In genomic region chr9:74951725-74952151, GRCh38 we compare ENCODE assay signal across 8 cellular contexts. TPM values are rescaled to one million over a fixed set of nuclear protein-coding genes. Genes with fewer than 3 reads are reported as not detected.
A peak's percentile ranks its signal among the peaks of the same experiment; 100 is the strongest.
DNase-seq lines count a peak whose midpoint lies in the region; ATAC-seq and TF ChIP-seq lines count a peak whose summit lies in the region.

No MANE protein-coding gene starts in this region.

- peaks cover 0 to 3% (median 2%) of the 10 kb centered on the region in 3 donors for H3K27me3 Mint-ChIP-seq in CD14-positive monocyte (ENCODE audit: low read depth in 3 of 3)

- peak overlapping the region; percentile 99 for H3K27ac ChIP-seq in HL-60 (replicated peaks)
- peak overlapping the region; percentile 78 for H3K27ac ChIP-seq in right cardiac atrium (ENCODE audit: low read length)
- peak overlapping the region; percentile 97 for H3K27ac ChIP-seq in rectal smooth muscle tissue (ENCODE audit: low read depth, low read length)

- peak overlapping the region; percentile 98 for H3K9ac ChIP-seq in rectal smooth muscle tissue (ENCODE audit: low read length)

- no peaks in the 10 kb centered on the region for H3K27me3 ChIP-seq in HL-60 (ENCODE audit: insufficient read depth, poor library complexity, severe bottlenecking)
- no peaks in the 10 kb centered on the region for H3K27me3 ChIP-seq in right cardiac atrium (ENCODE audit: control insufficient read depth, insufficient read depth)
- H3K27me3 ChIP-seq in rectal smooth muscle tissue (ENCODE audit: control insufficient read depth, insufficient read depth, low read length): no peaks in the 10 kb centered on the region

- intact Hi-C loops in CD14-positive monocyte (cut with micrococcal nuclease) (loop anchor here in 1 of 2 donors (10.0 kb wide), 1 partner anchor 73 kb away; the partner anchor contains the start of gene CARNMT1), right cardiac atrium (cut with DNase I) (no loop called here)

- peak overlapping the region in 6 of 7 donors; percentile 76 to 96 (median 88) for H3K27ac Mint-ChIP-seq in CD14-positive monocyte

- peak overlapping the region; percentile 98 to 99 for H3K4me3 Mint-ChIP-seq in CD14-positive monocyte

- H3K9me3 Mint-ChIP-seq in CD14-positive monocyte: peaks cover 0 to 2% (median 0%) of the 10 kb centered on the region in 7 donors

- H3K4me1 ChIP-seq in right cardiac atrium (ENCODE audit: control insufficient read depth, insufficient read depth, low read length): no peaks in the 10 kb centered on the region
- no peaks in the 10 kb centered on the region for H3K4me1 ChIP-seq in rectal smooth muscle tissue (ENCODE audit: control insufficient read depth, insufficient read depth, low read length)

- peaks cover 23% of the 10 kb centered on the region for H3K4me1 Mint-ChIP-seq in CD14-positive monocyte

- WGBS in right cardiac atrium: under 1% methylated on average over 30 of the region's 30 CpGs

- H3K9me3 ChIP-seq in right cardiac atrium (ENCODE audit: control insufficient read depth, low read length): no peaks in the 10 kb centered on the region

- H3K36me3 Mint-ChIP-seq in CD14-positive monocyte: peaks cover 2 to 3% of the 10 kb centered on the region in 2 donors

- TF ChIP-seq CTCF in CD14-positive monocyte (IDR thresholded peaks at IDR 0.05): no peak
- TF ChIP-seq CTCF in HL-60 (IDR thresholded peaks at IDR 0.05; ENCODE audit: insufficient read depth, low read length): no peak

- DNase-seq in CD14-positive monocyte (ENCODE audit: low spot score) (peak; percentile 52), HL-60 (ENCODE audit: low read depth in 1 of 2, low spot score in 1 of 2) (peak in 1 of 2 experiments; percentile 48), T follicular helper cell (ENCODE audit: low read depth) (peak; percentile 9), amygdala (lab: John Stamatoyannopoulos, UW) (peak in 32 of 56 donors; percentile 2 to 69 (median 42)), right cardiac atrium (peak; percentile 51 to 80 (median 77)), middle frontal gyrus (ENCODE audit: extremely low spot score, low spot score) (no peak)

- ATAC-seq in GM19463 (IDR thresholded peaks at IDR 0.05; ENCODE audit: unreplicated experiment) (peak; percentile 25), right cardiac atrium (peak; percentile 45 to 50)

- H3K36me3 ChIP-seq in rectal smooth muscle tissue (ENCODE audit: control insufficient read depth, insufficient read depth, low read length): no peaks in the 10 kb centered on the region

- H3K4me3 ChIP-seq in HL-60 (replicated peaks; ENCODE audit: insufficient read depth, low read length) (peak overlapping the region; percentile 72), right cardiac atrium (ENCODE audit: low read length) (peak overlapping the region; percentile 66), rectal smooth muscle tissue (ENCODE audit: low read length) (peak overlapping the region; percentile 88)

RNA-seq across cellular contexts. Expression of gene C9orf40, which starts 1.0 kb away (rescaled TPM):
- polyA plus RNA-seq in CD14-positive monocyte (1 to 10 TPM in 1 of 2 donors, under 1 TPM in 1; 0.44 to 1.1 TPM), right cardiac atrium (2.3 TPM)
- 1 to 10 TPM; 2.2 to 3.4 (median 2.5) TPM for total RNA-seq in right cardiac atrium
